Comparison of ENCODE assay signal across 8 cellular contexts in genomic region chr14:39114073-39114838, GRCh38. TPM values are rescaled to one million over a fixed set of nuclear protein-coding genes. Genes with fewer than 3 reads are reported as not detected.
DNase-seq lines count a peak whose midpoint lies in the region; ATAC-seq, FAIRE-seq and TF ChIP-seq lines count a peak whose summit lies in the region.

TSS of gene GEMIN2 (plus strand) at chr14:39114323. CDS start at chr14:39114339, 16 bp downstream.

- peaks cover 11% of the 10 kb centered on the region for H3K36me3 Mint-ChIP-seq in brain

- peaks cover 6% of the 10 kb centered on the region for H3K27me3 Mint-ChIP-seq in brain

- peaks cover 0 to 20% (median 4%) of the 10 kb centered on the region in 4 donors for H3K36me3 ChIP-seq in sigmoid colon

- peak; percentile 79 for FAIRE-seq in TTC549 (lab: Jason Lieb, UNC)

- peak within 1 kb of the TSS; percentile 54 to 79 (median 62) for H3K4me3 ChIP-seq in sigmoid colon

- H3K27ac ChIP-seq in 22Rv1 (peak within 1 kb of the TSS; percentile 84), sigmoid colon (peak within 1 kb of the TSS; percentile 79 to 85 (median 80))

- no peaks in the 10 kb centered on the region for H3K27me3 ChIP-seq in sigmoid colon

- no peaks in the 10 kb centered on the region for H3K9me3 Mint-ChIP-seq in brain

- H3K27ac Mint-ChIP-seq in brain: peak within 1 kb of the TSS; percentile 85 to 98 (median 97)

- H3K9me3 ChIP-seq in sigmoid colon: no peaks in the 10 kb centered on the region

- 1% methylated on average over 40 of the region's 40 CpGs for WGBS in sigmoid colon, 2 donors

- H3K4me3 Mint-ChIP-seq in brain: peak within 1 kb of the TSS; percentile 94 to 98 (median 97)

- ATAC-seq in GM18520 (IDR thresholded peaks at IDR 0.05; ENCODE audit: unreplicated experiment) (peak; percentile 98), HG03064 (IDR thresholded peaks at IDR 0.05; ENCODE audit: low read depth, unreplicated experiment) (peak; percentile 86)

- TF ChIP-seq EP300 in sigmoid colon (IDR thresholded peaks at IDR 0.05): no peak

- peak; percentile 98 for DNase-seq in NCI-H2107 treated with DMSO at 0.1 percent for 48 hours (lab: John Stamatoyannopoulos, UW; ENCODE audit: unreplicated experiment)
- DNase-seq in iPS DF 4.7 (ENCODE audit: extremely low read depth, low spot score): peak; percentile 87
- peak; percentile 96 for DNase-seq in sigmoid colon

- TF ChIP-seq CTCF in 22Rv1 (IDR thresholded peaks at IDR 0.05): no peak
- TF ChIP-seq CTCF in brain (conservative IDR thresholded peaks at IDR 0.05): no peak
- TF ChIP-seq CTCF in sigmoid colon (IDR thresholded peaks at IDR 0.05): no peak

- peak; percentile 21 to 28 for TF ChIP-seq POLR2A in sigmoid colon (IDR thresholded peaks at IDR 0.05)

- peaks cover 0 to 13% (median 6%) of the 10 kb centered on the region in 4 donors for H3K4me1 ChIP-seq in sigmoid colon

- peaks cover 28% of the 10 kb centered on the region for H3K4me1 Mint-ChIP-seq in brain

- intact Hi-C loops in sigmoid colon (cut with DNase I): loop anchor here (5.0 kb wide), 1 partner anchor 153 kb away; no protein-coding TSS in a partner anchor

RNA-seq across cellular contexts. Expression of gene GEMIN2, which starts in this region (rescaled TPM):
- polyA plus RNA-seq in brain (ENCODE audit: insufficient read depth, low read depth, low replicate concordance) (12.2 TPM), sigmoid colon (10 to 100 TPM in 1 of 3 donors, 1 to 10 TPM in 2; 8.3 to 12.2 (median 9.6) TPM)
- total RNA-seq in sigmoid colon: 10 to 100 TPM in 3 of 4 donors, 1 to 10 TPM in 1; 8.0 to 27.8 (median 16.7) TPM

Comparison
In these comparisons a context has a peak if more than half of its experiments do, and no peak if none do; other contexts are left out.
1. Peak in every context shown above with its lines: DNase-seq, ATAC-seq, H3K4me3 ChIP-seq and H3K27ac ChIP-seq.